ENCODE assay signal across 1 cellular context in the genomic region with DNA sequence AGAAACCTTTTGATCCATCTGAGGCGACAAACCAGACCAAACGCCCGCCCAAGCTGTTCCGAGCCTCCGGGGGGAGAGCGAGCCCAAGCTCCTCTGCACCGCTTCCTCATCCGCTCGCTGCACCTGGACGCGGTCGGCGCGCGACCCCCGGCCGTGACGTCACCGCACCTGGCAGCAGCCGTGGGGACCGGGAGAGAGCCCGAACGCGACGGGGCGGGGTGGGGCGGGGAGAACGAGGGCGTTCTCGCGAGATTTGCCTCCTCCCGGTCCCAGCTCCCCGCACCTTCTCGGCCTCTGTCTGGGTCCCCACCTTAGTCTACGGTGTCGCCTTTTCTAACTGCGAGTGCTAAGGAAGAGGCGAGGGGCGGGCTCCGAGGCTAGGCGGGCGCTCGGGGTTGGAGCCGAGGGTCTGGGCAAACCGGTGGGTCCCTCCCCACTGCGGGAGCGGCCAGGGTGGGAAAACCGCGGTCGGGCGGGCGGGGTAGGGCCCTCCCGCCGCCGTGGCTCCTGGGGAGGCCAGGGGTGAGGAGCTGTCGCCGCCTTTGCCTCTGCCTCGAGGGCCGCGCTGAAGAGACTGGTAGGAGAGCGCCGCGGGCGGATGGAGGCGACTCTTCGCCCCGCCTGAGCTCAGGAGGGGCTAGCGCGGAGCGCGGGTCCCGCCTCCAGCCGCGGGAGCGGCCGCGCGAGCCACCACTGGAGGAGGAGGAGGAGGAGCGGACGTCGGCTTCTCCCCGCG.
TF ChIP-seq lines count a peak whose summit lies in the region.

A gene with protein sequence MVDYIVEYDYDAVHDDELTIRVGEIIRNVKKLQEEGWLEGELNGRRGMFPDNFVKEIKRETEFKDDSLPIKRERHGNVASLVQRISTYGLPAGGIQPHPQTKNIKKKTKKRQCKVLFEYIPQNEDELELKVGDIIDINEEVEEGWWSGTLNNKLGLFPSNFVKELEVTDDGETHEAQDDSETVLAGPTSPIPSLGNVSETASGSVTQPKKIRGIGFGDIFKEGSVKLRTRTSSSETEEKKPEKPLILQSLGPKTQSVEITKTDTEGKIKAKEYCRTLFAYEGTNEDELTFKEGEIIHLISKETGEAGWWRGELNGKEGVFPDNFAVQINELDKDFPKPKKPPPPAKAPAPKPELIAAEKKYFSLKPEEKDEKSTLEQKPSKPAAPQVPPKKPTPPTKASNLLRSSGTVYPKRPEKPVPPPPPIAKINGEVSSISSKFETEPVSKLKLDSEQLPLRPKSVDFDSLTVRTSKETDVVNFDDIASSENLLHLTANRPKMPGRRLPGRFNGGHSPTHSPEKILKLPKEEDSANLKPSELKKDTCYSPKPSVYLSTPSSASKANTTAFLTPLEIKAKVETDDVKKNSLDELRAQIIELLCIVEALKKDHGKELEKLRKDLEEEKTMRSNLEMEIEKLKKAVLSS (plus strand): TSS at position 293 of the 736 bp plus-strand sequence. CDS start 456 bp downstream, outside the sequence.

TF ChIP-seq in HepG2, 621 proteins besides CTCF, POLR2A, EP300 and RAD21 (continued from another document and continues in another):
- TF ChIP-seq, protein P1, sequence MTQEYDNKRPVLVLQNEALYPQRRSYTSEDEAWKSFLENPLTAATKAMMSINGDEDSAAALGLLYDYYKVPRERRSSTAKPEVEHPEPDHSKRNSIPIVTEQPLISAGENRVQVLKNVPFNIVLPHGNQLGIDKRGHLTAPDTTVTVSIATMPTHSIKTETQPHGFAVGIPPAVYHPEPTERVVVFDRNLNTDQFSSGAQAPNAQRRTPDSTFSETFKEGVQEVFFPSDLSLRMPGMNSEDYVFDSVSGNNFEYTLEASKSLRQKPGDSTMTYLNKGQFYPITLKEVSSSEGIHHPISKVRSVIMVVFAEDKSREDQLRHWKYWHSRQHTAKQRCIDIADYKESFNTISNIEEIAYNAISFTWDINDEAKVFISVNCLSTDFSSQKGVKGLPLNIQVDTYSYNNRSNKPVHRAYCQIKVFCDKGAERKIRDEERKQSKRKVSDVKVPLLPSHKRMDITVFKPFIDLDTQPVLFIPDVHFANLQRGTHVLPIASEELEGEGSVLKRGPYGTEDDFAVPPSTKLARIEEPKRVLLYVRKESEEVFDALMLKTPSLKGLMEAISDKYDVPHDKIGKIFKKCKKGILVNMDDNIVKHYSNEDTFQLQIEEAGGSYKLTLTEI (CRISPR knock-in tag; conservative IDR thresholded peaks at IDR 0.05) = no peak; the same call in 1 of the 2 replicates
- TF ChIP-seq ZBTB1 (CRISPR knock-in tag; IDR thresholded peaks at IDR 0.05; ENCODE audit: borderline replicate concordance) = no peak
- TF ChIP-seq NFKB2 (CRISPR knock-in tag; IDR thresholded peaks at IDR 0.05; ENCODE audit: borderline replicate concordance) = peak; percentile 77; the same call in 1 of the 2 replicates
- TF ChIP-seq SMC3 (IDR thresholded peaks at IDR 0.05; ENCODE audit: low read length) = no peak
- peak; percentile 5 for TF ChIP-seq FOXA3 (CRISPR knock-in tag; IDR thresholded peaks at IDR 0.05)
- TF ChIP-seq, protein P2, sequence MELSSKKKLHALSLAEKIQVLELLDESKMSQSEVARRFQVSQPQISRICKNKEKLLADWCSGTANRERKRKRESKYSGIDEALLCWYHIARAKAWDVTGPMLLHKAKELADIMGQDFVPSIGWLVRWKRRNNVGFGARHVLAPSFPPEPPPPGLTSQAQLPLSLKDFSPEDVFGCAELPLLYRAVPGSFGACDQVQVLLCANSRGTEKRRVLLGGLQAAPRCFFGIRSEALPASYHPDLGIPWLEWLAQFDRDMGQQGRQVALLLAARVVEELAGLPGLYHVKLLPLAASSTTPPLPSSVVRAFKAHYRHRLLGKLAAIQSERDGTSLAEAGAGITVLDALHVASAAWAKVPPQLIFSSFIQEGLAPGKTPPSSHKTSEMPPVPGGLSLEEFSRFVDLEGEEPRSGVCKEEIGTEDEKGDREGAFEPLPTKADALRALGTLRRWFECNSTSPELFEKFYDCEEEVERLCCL (CRISPR knock-in tag; IDR thresholded peaks at IDR 0.05; ENCODE audit: borderline replicate concordance) = no peak
- TF ChIP-seq ZMAT3 (CRISPR knock-in tag; conservative IDR thresholded peaks at IDR 0.05) = peak; percentile 79
- TF ChIP-seq, protein P3, sequence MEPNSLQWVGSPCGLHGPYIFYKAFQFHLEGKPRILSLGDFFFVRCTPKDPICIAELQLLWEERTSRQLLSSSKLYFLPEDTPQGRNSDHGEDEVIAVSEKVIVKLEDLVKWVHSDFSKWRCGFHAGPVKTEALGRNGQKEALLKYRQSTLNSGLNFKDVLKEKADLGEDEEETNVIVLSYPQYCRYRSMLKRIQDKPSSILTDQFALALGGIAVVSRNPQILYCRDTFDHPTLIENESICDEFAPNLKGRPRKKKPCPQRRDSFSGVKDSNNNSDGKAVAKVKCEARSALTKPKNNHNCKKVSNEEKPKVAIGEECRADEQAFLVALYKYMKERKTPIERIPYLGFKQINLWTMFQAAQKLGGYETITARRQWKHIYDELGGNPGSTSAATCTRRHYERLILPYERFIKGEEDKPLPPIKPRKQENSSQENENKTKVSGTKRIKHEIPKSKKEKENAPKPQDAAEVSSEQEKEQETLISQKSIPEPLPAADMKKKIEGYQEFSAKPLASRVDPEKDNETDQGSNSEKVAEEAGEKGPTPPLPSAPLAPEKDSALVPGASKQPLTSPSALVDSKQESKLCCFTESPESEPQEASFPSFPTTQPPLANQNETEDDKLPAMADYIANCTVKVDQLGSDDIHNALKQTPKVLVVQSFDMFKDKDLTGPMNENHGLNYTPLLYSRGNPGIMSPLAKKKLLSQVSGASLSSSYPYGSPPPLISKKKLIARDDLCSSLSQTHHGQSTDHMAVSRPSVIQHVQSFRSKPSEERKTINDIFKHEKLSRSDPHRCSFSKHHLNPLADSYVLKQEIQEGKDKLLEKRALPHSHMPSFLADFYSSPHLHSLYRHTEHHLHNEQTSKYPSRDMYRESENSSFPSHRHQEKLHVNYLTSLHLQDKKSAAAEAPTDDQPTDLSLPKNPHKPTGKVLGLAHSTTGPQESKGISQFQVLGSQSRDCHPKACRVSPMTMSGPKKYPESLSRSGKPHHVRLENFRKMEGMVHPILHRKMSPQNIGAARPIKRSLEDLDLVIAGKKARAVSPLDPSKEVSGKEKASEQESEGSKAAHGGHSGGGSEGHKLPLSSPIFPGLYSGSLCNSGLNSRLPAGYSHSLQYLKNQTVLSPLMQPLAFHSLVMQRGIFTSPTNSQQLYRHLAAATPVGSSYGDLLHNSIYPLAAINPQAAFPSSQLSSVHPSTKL (CRISPR knock-in tag; IDR thresholded peaks at IDR 0.05) = peak; percentile 37
- TF ChIP-seq, protein P4, sequence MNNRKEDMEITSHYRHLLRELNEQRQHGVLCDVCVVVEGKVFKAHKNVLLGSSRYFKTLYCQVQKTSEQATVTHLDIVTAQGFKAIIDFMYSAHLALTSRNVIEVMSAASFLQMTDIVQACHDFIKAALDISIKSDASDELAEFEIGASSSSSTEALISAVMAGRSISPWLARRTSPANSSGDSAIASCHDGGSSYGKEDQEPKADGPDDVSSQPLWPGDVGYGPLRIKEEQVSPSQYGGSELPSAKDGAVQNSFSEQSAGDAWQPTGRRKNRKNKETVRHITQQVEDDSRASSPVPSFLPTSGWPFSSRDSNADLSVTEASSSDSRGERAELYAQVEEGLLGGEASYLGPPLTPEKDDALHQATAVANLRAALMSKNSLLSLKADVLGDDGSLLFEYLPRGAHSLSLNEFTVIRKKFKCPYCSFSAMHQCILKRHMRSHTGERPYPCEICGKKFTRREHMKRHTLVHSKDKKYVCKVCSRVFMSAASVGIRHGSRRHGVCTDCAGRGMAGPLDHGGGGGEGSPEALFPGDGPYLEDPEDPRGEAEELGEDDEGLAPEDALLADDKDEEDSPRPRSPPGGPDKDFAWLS (CRISPR knock-in tag; IDR thresholded peaks at IDR 0.05; ENCODE audit: borderline replicate concordance) = no peak
- peak; percentile 61; the same call in 1 of the 2 replicates for TF ChIP-seq ISL2 (CRISPR knock-in tag; IDR thresholded peaks at IDR 0.05)
- no peak; the same call in 1 of the 2 replicates for TF ChIP-seq ZNF567 (CRISPR knock-in tag; IDR thresholded peaks at IDR 0.05; ENCODE audit: borderline replicate concordance)
- TF ChIP-seq ZKSCAN1 (IDR thresholded peaks at IDR 0.05; ENCODE audit: low read length) = no peak
- TF ChIP-seq ZNF616 (CRISPR knock-in tag; IDR thresholded peaks at IDR 0.05; ENCODE audit: low read depth) = peak; percentile 77; the same call in 1 of the 2 replicates
- peak; percentile 66 for TF ChIP-seq ZNF777 (CRISPR knock-in tag; IDR thresholded peaks at IDR 0.05)
- TF ChIP-seq, protein P5, sequence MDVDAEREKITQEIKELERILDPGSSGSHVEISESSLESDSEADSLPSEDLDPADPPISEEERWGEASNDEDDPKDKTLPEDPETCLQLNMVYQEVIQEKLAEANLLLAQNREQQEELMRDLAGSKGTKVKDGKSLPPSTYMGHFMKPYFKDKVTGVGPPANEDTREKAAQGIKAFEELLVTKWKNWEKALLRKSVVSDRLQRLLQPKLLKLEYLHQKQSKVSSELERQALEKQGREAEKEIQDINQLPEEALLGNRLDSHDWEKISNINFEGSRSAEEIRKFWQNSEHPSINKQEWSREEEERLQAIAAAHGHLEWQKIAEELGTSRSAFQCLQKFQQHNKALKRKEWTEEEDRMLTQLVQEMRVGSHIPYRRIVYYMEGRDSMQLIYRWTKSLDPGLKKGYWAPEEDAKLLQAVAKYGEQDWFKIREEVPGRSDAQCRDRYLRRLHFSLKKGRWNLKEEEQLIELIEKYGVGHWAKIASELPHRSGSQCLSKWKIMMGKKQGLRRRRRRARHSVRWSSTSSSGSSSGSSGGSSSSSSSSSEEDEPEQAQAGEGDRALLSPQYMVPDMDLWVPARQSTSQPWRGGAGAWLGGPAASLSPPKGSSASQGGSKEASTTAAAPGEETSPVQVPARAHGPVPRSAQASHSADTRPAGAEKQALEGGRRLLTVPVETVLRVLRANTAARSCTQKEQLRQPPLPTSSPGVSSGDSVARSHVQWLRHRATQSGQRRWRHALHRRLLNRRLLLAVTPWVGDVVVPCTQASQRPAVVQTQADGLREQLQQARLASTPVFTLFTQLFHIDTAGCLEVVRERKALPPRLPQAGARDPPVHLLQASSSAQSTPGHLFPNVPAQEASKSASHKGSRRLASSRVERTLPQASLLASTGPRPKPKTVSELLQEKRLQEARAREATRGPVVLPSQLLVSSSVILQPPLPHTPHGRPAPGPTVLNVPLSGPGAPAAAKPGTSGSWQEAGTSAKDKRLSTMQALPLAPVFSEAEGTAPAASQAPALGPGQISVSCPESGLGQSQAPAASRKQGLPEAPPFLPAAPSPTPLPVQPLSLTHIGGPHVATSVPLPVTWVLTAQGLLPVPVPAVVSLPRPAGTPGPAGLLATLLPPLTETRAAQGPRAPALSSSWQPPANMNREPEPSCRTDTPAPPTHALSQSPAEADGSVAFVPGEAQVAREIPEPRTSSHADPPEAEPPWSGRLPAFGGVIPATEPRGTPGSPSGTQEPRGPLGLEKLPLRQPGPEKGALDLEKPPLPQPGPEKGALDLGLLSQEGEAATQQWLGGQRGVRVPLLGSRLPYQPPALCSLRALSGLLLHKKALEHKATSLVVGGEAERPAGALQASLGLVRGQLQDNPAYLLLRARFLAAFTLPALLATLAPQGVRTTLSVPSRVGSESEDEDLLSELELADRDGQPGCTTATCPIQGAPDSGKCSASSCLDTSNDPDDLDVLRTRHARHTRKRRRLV (CRISPR knock-in tag; IDR thresholded peaks at IDR 0.05) = peak; percentile 57; the same call in 1 of the 2 replicates
- TF ChIP-seq ZNF296 (CRISPR knock-in tag; conservative IDR thresholded peaks at IDR 0.05) = no peak
- TF ChIP-seq SRSF9 (IDR thresholded peaks at IDR 0.05; ENCODE audit: borderline replicate concordance, insufficient read depth, low read depth, low read length, poor library complexity, severe bottlenecking) = no peak
- TF ChIP-seq, protein P6, sequence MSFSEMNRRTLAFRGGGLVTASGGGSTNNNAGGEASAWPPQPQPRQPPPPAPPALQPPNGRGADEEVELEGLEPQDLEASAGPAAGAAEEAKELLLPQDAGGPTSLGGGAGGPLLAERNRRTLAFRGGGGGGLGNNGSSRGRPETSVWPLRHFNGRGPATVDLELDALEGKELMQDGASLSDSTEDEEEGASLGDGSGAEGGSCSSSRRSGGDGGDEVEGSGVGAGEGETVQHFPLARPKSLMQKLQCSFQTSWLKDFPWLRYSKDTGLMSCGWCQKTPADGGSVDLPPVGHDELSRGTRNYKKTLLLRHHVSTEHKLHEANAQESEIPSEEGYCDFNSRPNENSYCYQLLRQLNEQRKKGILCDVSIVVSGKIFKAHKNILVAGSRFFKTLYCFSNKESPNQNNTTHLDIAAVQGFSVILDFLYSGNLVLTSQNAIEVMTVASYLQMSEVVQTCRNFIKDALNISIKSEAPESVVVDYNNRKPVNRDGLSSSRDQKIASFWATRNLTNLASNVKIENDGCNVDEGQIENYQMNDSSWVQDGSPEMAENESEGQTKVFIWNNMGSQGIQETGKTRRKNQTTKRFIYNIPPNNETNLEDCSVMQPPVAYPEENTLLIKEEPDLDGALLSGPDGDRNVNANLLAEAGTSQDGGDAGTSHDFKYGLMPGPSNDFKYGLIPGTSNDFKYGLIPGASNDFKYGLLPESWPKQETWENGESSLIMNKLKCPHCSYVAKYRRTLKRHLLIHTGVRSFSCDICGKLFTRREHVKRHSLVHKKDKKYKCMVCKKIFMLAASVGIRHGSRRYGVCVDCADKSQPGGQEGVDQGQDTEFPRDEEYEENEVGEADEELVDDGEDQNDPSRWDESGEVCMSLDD (CRISPR knock-in tag; IDR thresholded peaks at IDR 0.05; ENCODE audit: borderline replicate concordance) = no peak
- TF ChIP-seq, protein P7, sequence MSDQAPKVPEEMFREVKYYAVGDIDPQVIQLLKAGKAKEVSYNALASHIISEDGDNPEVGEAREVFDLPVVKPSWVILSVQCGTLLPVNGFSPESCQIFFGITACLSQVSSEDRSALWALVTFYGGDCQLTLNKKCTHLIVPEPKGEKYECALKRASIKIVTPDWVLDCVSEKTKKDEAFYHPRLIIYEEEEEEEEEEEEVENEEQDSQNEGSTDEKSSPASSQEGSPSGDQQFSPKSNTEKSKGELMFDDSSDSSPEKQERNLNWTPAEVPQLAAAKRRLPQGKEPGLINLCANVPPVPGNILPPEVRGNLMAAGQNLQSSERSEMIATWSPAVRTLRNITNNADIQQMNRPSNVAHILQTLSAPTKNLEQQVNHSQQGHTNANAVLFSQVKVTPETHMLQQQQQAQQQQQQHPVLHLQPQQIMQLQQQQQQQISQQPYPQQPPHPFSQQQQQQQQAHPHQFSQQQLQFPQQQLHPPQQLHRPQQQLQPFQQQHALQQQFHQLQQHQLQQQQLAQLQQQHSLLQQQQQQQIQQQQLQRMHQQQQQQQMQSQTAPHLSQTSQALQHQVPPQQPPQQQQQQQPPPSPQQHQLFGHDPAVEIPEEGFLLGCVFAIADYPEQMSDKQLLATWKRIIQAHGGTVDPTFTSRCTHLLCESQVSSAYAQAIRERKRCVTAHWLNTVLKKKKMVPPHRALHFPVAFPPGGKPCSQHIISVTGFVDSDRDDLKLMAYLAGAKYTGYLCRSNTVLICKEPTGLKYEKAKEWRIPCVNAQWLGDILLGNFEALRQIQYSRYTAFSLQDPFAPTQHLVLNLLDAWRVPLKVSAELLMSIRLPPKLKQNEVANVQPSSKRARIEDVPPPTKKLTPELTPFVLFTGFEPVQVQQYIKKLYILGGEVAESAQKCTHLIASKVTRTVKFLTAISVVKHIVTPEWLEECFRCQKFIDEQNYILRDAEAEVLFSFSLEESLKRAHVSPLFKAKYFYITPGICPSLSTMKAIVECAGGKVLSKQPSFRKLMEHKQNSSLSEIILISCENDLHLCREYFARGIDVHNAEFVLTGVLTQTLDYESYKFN (CRISPR knock-in tag; conservative IDR thresholded peaks at IDR 0.05) = no peak
- TF ChIP-seq, protein P8, sequence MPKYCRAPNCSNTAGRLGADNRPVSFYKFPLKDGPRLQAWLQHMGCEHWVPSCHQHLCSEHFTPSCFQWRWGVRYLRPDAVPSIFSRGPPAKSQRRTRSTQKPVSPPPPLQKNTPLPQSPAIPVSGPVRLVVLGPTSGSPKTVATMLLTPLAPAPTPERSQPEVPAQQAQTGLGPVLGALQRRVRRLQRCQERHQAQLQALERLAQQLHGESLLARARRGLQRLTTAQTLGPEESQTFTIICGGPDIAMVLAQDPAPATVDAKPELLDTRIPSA (CRISPR knock-in tag; IDR thresholded peaks at IDR 0.05; ENCODE audit: borderline replicate concordance) = peak; percentile 77; the same call in 1 of the 2 replicates
- no peak; the same call in 1 of the 2 replicates for TF ChIP-seq EEA1 (CRISPR knock-in tag; IDR thresholded peaks at IDR 0.05; ENCODE audit: borderline replicate concordance)
- TF ChIP-seq NR1H2 (CRISPR knock-in tag; IDR thresholded peaks at IDR 0.05; ENCODE audit: borderline replicate concordance, low read depth) = peak; percentile 66; the same call in 1 of the 2 replicates
